13 cellular contexts compared by ENCODE assay signal in the genomic region with DNA sequence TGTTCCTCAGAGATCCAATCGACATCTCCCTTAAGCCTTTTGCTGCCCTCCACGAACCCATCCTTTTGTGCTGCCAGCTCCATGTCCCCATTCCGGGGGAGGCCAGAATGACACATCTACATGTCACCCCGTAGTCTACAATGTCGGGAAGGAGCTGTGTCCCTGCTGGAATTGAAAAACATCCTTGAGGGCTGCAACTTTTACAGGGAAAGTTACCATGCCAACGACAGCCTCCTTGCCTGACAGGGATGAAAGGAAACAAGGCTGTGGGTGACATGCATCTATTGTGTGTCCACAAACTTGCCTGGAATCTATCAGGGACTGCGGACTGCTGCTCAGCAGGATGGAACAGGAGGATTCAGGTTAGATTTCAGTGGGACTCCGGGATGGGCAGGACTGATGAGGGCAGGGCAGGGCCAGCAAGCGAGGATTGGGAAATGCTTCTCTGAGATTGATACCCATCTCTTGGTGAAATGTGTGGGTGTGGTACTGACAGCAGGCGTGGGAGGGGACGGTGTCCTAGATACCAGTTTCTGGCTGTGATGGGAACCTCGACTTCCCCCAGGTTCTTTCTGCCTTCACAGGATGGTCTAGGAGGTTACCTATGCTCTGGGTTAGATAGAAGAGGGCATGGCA. TPM values are rescaled to one million over a fixed set of nuclear protein-coding genes. Genes with fewer than 3 reads are reported as not detected.
A peak's percentile ranks its signal among the peaks of the same experiment; 100 is the strongest.
DNase-seq lines count a peak whose midpoint lies in the region; ATAC-seq and TF ChIP-seq lines count a peak whose summit lies in the region.
"Had no signal": no experiment of that assay in that cellular context is flagged by ENCODE, and none has a peak within 500 bp of the region (broad histone marks: within the 10 kb centered on the region; RNA-seq: fewer than 3 reads in every experiment).

No MANE protein-coding gene starts in this region.

- H3K27ac ChIP-seq in angular gyrus (ENCODE audit: low read depth, low read length), result peak overlapping the region; percentile 26
- no peak overlapping the region for H3K27ac ChIP-seq in mucosa of rectum (ENCODE audit: low read depth in 2 of 2, low read length in 2 of 2)
- H3K27ac ChIP-seq in vagina, result peak overlapping the region; percentile 78
- no peak overlapping the region for H3K27ac ChIP-seq in left lung

- intact Hi-C loops in vagina (cut with DNase I), result no loop called here
- intact Hi-C loops in left lung (cut with DNase I), result no loop called here

- H3K4me3 Mint-ChIP-seq in stimulated activated naive CD8-positive, alpha-beta T cell treated with anti-CD3 and anti-CD28 coated beads, Interleukin-15, Interleukin-2, amounts not matched to agents 100 ng/mL and 50 ng/mL, for 24 hours, result peak overlapping the region; percentile 35

- H3K27me3 ChIP-seq in mucosa of rectum (ENCODE audit: control insufficient read depth in 2 of 2, insufficient read depth in 2 of 2, low read length in 2 of 2) (peaks cover 24 to 27% of the 10 kb centered on the region in 2 donors), vagina (no peaks in the 10 kb centered on the region), left lung (peaks cover 3 to 34% of the 10 kb centered on the region in 2 donors)
- H3K27me3 ChIP-seq: uterus had no signal

- peaks cover 13 to 16% of the 10 kb centered on the region in 2 donors for H3K4me1 ChIP-seq in mucosa of rectum (ENCODE audit: control insufficient read depth in 2 of 2, insufficient read depth in 2 of 2, low read length in 2 of 2)
- H3K4me1 ChIP-seq in vagina, result peaks cover 37% of the 10 kb centered on the region
- H3K4me1 ChIP-seq in left lung, result peaks cover 7 to 31% of the 10 kb centered on the region in 2 donors

- DNase-seq in stimulated activated naive CD8-positive, alpha-beta T cell treated with anti-CD3 and anti-CD28 coated beads, Interleukin-15, Interleukin-2, amounts not matched to agents 100 U/mL and 50 U/mL, for 24 hours, result no peak
- DNase-seq in vagina (ENCODE audit: extremely low spot score in 2 of 2) (no peak), left lung (no peak), germinal center (ENCODE audit: low spot score) (no peak)
- DNase-seq: effector CD8-positive, alpha-beta T cell; KBM-7; NCI-H226; sigmoid colon had no signal

- ATAC-seq in stimulated activated naive CD8-positive, alpha-beta T cell treated with anti-CD3 and anti-CD28 coated beads, Interleukin-15, Interleukin-2, amounts not matched to agents 100 U/mL and 50 U/mL, for 24 hours, result no peak
- ATAC-seq in HG02678 (IDR thresholded peaks at IDR 0.05; ENCODE audit: unreplicated experiment) (no peak), left lung (no peak)

- H3K9me3 ChIP-seq in mucosa of rectum (ENCODE audit: control insufficient read depth in 2 of 2, low read length in 2 of 2) (no peaks in the 10 kb centered on the region), vagina (no peaks in the 10 kb centered on the region), left lung (no peaks in the 10 kb centered on the region)
- H3K9me3 ChIP-seq: sigmoid colon, uterus had no signal

- H3K27me3 Mint-ChIP-seq in stimulated activated naive CD8-positive, alpha-beta T cell treated with anti-CD3 and anti-CD28 coated beads, Interleukin-15, Interleukin-2, amounts not matched to agents 100 ng/mL and 50 ng/mL, for 24 hours, result peaks cover 26% of the 10 kb centered on the region

- H3K27ac Mint-ChIP-seq in stimulated activated naive CD8-positive, alpha-beta T cell treated with anti-CD3 and anti-CD28 coated beads, Interleukin-15, Interleukin-2, amounts not matched to agents 100 ng/mL and 50 ng/mL, for 24 hours, result no peak overlapping the region

- no peaks in the 10 kb centered on the region for H3K36me3 Mint-ChIP-seq in stimulated activated naive CD8-positive, alpha-beta T cell treated with anti-CD3 and anti-CD28 coated beads, Interleukin-15, Interleukin-2, amounts not matched to agents 100 ng/mL and 50 ng/mL, for 24 hours (ENCODE audit: low read depth)

- H3K9me3 Mint-ChIP-seq in stimulated activated naive CD8-positive, alpha-beta T cell treated with anti-CD3 and anti-CD28 coated beads, Interleukin-15, Interleukin-2, amounts not matched to agents 100 ng/mL and 50 ng/mL, for 24 hours, result no peaks in the 10 kb centered on the region

- no peak for TF ChIP-seq POLR2A in vagina (IDR thresholded peaks at IDR 0.05)

- H3K4me1 Mint-ChIP-seq in stimulated activated naive CD8-positive, alpha-beta T cell treated with anti-CD3 and anti-CD28 coated beads, Interleukin-15, Interleukin-2, amounts not matched to agents 100 ng/mL and 50 ng/mL, for 24 hours (ENCODE audit: low read depth), result peaks cover 16% of the 10 kb centered on the region

- H3K36me3 ChIP-seq in mucosa of rectum (ENCODE audit: control insufficient read depth in 2 of 2, insufficient read depth in 2 of 2, low read length in 2 of 2) (no peaks in the 10 kb centered on the region), vagina (no peaks in the 10 kb centered on the region), left lung (no peaks in the 10 kb centered on the region)
- H3K36me3 ChIP-seq: sigmoid colon, uterus had no signal

- H3K9ac ChIP-seq in mucosa of rectum (ENCODE audit: low read depth in 1 of 2, low read length in 2 of 2), result peak overlapping the region; percentile 32 to 55

- H3K4me3 ChIP-seq in mucosa of rectum (ENCODE audit: low read length in 2 of 2) (no peak overlapping the region), vagina (peak overlapping the region in 1 of 2 donors; percentile 58), left lung (no peak overlapping the region)

- no peak for TF ChIP-seq CTCF in vagina (IDR thresholded peaks at IDR 0.05)
- no peak for TF ChIP-seq CTCF in left lung (IDR thresholded peaks at IDR 0.05)

RNA-seq across cellular contexts. Expression of gene EGR1, which starts 25.5 kb away (rescaled TPM):
- total RNA-seq in vagina, result 119 TPM
- total RNA-seq in left lung, result 10 to 100 TPM; 42.3 to 92.6 TPM

RNA-seq across cellular contexts. Expression of gene REEP2, which starts 51.9 kb away (rescaled TPM):
- total RNA-seq in vagina (6.1 TPM), left lung (1 to 10 TPM in 1 of 2 donors, under 1 TPM in 1; 0.52 to 2.5 TPM)

RNA-seq across cellular contexts. Expression of gene ETF1, which starts 52.3 kb away (rescaled TPM):
- total RNA-seq in vagina (60.6 TPM), left lung (100 to 1,000 TPM; 107 to 112 TPM)

Comparison
In these comparisons a context has a peak if more than half of its experiments do, and no peak if none do; other contexts are left out.
1. H3K27ac ChIP-seq: peak in angular gyrus (single experiment) and vagina (single experiment); none in mucosa of rectum (0 of 2) and left lung (0 of 2).